8 cellular contexts compared by ENCODE assay signal in the genomic region with DNA sequence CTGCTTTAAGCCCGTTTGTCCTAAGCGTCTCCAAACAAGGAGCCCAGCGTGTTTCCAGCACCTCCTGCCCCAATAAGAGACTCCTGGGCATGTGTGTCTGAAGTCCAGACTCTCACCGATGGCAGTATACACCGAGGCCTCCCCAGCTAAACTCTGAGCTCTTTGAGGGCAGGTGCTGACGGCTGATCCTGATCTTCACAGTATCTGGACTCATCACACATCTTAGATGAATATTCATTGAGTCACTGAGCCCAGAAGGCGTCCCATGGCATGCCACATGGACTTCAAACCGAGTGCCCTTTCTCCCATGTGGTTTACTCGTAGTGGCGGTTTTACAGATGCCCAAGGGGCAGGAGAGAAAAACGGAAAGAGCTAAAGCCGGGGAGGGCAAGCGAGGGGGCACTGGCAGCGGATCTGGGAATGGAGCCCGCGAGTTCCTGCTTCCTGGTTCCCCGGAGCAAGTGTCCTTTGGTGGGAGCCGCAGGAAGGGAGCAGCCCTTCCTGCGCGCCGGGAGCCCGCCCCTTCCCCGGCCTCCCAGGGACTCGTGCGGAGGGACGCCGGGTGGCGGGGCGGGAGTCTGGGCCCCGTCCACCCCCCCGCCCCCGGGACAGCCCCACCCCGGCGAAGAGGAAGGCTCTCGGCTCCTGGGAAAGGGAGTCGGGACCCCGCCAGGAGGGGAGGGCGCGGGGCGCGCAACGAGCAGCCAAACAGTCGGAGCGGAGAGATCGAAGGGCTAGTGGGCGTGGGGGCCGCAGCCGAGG. TPM values are rescaled to one million over a fixed set of nuclear protein-coding genes. Genes with fewer than 3 reads are reported as not detected.
DNase-seq lines count a peak whose midpoint lies in the region; ATAC-seq and TF ChIP-seq lines count a peak whose summit lies in the region.

No MANE protein-coding gene starts in this region.

- peak; percentile 25 for DNase-seq in SKM-1 treated with dmso at 0.1 percent for 144 hours (lab: John Stamatoyannopoulos, UW; ENCODE audit: unreplicated experiment)
- DNase-seq in SKM-1 (lab: John Stamatoyannopoulos, UW; ENCODE audit: unreplicated experiment) = no peak
- peak; percentile 48 for DNase-seq in NCI-H1105 treated with DMSO at 0.1 percent for 48 hours (lab: John Stamatoyannopoulos, UW)
- no peak for DNase-seq in activated CD4-positive, alpha-beta memory T cell treated with anti-CD3 and anti-CD28 coated beads, Interleukin-2, amount 10 ng/mL, durations not matched to agents 7 days and 5 days
- DNase-seq in Right ventricle myocardium superior = peak; percentile 74
- no peak for DNase-seq in progenitor cell of endocrine pancreas (ENCODE audit: low spot score, unreplicated experiment)
- no peak for DNase-seq in GM19240 (ENCODE audit: insufficient read length, low spot score)
- no peak for DNase-seq in globus pallidus (ENCODE audit: low spot score)

- no peaks in the 10 kb centered on the region for H3K9me3 Mint-ChIP-seq in activated CD4-positive, alpha-beta memory T cell treated with anti-CD3 and anti-CD28 coated beads, Interleukin-2, amount 10 ng/mL, durations not matched to agents 7 days and 5 days
- H3K9me3 Mint-ChIP-seq in progenitor cell of endocrine pancreas (ENCODE audit: low read depth) = no peaks in the 10 kb centered on the region

- ATAC-seq in Right ventricle myocardium superior (ENCODE audit: poor library complexity) = peak; percentile 65

- POLR2A ChIA-PET in activated CD4-positive, alpha-beta memory T cell treated with anti-CD3 and anti-CD28 coated beads, Interleukin-2, amount 10 ng/mL, durations not matched to agents 7 days and 5 days (lab: Charles Lee) = no interaction called here

- no peak overlapping the region for H3K27ac Mint-ChIP-seq in activated CD4-positive, alpha-beta memory T cell treated with anti-CD3 and anti-CD28 coated beads, Interleukin-2, amount 10 ng/mL, durations not matched to agents 7 days and 5 days
- H3K27ac Mint-ChIP-seq in progenitor cell of endocrine pancreas = peak overlapping the region; percentile 95

- H3K4me3 Mint-ChIP-seq in activated CD4-positive, alpha-beta memory T cell treated with anti-CD3 and anti-CD28 coated beads, Interleukin-2, amount 10 ng/mL, durations not matched to agents 7 days and 5 days = peak overlapping the region; percentile 75
- H3K4me3 Mint-ChIP-seq in progenitor cell of endocrine pancreas (ENCODE audit: low read depth) = peak overlapping the region; percentile 96

- no peak for TF ChIP-seq CTCF in progenitor cell of endocrine pancreas (IDR thresholded peaks at IDR 0.05; ENCODE audit: unreplicated experiment)

- H3K36me3 Mint-ChIP-seq in activated CD4-positive, alpha-beta memory T cell treated with anti-CD3 and anti-CD28 coated beads, Interleukin-2, amount 10 ng/mL, durations not matched to agents 7 days and 5 days (ENCODE audit: low read depth) = peaks cover 3% of the 10 kb centered on the region
- H3K36me3 Mint-ChIP-seq in progenitor cell of endocrine pancreas (ENCODE audit: insufficient read depth) = no peaks in the 10 kb centered on the region

- CTCF ChIA-PET in activated CD4-positive, alpha-beta memory T cell treated with anti-CD3 and anti-CD28 coated beads, Interleukin-2, amount 10 ng/mL, durations not matched to agents 7 days and 5 days (lab: Charles Lee) = no interaction called here

- intact Hi-C loops in Right ventricle myocardium superior (cut with DNase I) = no loop called here

- peaks cover 19% of the 10 kb centered on the region for H3K4me1 Mint-ChIP-seq in activated CD4-positive, alpha-beta memory T cell treated with anti-CD3 and anti-CD28 coated beads, Interleukin-2, amount 10 ng/mL, durations not matched to agents 7 days and 5 days
- H3K4me1 Mint-ChIP-seq in progenitor cell of endocrine pancreas (ENCODE audit: low read depth) = peaks cover 44% of the 10 kb centered on the region

- peaks cover 54% of the 10 kb centered on the region for H3K27me3 Mint-ChIP-seq in activated CD4-positive, alpha-beta memory T cell treated with anti-CD3 and anti-CD28 coated beads, Interleukin-2, amount 10 ng/mL, durations not matched to agents 7 days and 5 days
- H3K27me3 Mint-ChIP-seq in progenitor cell of endocrine pancreas = peaks cover 48% of the 10 kb centered on the region

RNA-seq across cellular contexts. Expression of a gene that starts 0.6 kb away (rescaled TPM):
- total RNA-seq in activated CD4-positive, alpha-beta memory T cell treated with anti-CD3 and anti-CD28 coated beads, Interleukin-2, amount 10 ng/mL, durations not matched to agents 7 days and 5 days = under 1 TPM; 0.68 to 0.83 TPM
- total RNA-seq in Right ventricle myocardium superior (7.6 TPM), progenitor cell of endocrine pancreas (19.7 and 24.5 TPM in 2 replicates)

Comparison
In these comparisons a context has a peak if more than half of its experiments do, and no peak if none do; other contexts are left out.
1. DNase-seq: peak in SKM-1 treated with dmso at 0.1 percent for 144 hours (single experiment), NCI-H1105 treated with DMSO at 0.1 percent for 48 hours (single experiment) and Right ventricle myocardium superior (single experiment); none in SKM-1 (single experiment), activated CD4-positive, alpha-beta memory T cell treated with anti-CD3 and anti-CD28 coated beads, Interleukin-2, amount 10 ng/mL, durations not matched to agents 7 days and 5 days (single experiment), progenitor cell of endocrine pancreas (single experiment), GM19240 (single experiment) and globus pallidus (single experiment).